In genomic region chr12:873954-874353, GRCh38 we compare ENCODE assay signal across 1 cellular context.
TF ChIP-seq lines count a peak whose summit lies in the region.

No MANE protein-coding gene starts in this region.

TF ChIP-seq in HEK293, 187 proteins besides CTCF, POLR2A, EP300 and RAD21 (continued from another document):
- TF ChIP-seq, protein P1, sequence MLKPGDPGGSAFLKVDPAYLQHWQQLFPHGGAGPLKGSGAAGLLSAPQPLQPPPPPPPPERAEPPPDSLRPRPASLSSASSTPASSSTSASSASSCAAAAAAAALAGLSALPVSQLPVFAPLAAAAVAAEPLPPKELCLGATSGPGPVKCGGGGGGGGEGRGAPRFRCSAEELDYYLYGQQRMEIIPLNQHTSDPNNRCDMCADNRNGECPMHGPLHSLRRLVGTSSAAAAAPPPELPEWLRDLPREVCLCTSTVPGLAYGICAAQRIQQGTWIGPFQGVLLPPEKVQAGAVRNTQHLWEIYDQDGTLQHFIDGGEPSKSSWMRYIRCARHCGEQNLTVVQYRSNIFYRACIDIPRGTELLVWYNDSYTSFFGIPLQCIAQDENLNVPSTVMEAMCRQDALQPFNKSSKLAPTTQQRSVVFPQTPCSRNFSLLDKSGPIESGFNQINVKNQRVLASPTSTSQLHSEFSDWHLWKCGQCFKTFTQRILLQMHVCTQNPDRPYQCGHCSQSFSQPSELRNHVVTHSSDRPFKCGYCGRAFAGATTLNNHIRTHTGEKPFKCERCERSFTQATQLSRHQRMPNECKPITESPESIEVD (tag by site-specific recombination; IDR thresholded peaks at IDR 0.05), result no peak
- TF ChIP-seq SETDB1 (IDR thresholded peaks at IDR 0.05; ENCODE audit: insufficient read length, low read length) (no peak), ZNF530 (tag by site-specific recombination; IDR thresholded peaks at IDR 0.05; ENCODE audit: low read depth) (no peak), ZNF362 (tag by site-specific recombination; IDR thresholded peaks at IDR 0.05) (peak; percentile 72; the same call in 1 of the 2 replicates), ZBTB8A (tag by site-specific recombination; IDR thresholded peaks at IDR 0.05) (no peak)
- TF ChIP-seq, protein P2, sequence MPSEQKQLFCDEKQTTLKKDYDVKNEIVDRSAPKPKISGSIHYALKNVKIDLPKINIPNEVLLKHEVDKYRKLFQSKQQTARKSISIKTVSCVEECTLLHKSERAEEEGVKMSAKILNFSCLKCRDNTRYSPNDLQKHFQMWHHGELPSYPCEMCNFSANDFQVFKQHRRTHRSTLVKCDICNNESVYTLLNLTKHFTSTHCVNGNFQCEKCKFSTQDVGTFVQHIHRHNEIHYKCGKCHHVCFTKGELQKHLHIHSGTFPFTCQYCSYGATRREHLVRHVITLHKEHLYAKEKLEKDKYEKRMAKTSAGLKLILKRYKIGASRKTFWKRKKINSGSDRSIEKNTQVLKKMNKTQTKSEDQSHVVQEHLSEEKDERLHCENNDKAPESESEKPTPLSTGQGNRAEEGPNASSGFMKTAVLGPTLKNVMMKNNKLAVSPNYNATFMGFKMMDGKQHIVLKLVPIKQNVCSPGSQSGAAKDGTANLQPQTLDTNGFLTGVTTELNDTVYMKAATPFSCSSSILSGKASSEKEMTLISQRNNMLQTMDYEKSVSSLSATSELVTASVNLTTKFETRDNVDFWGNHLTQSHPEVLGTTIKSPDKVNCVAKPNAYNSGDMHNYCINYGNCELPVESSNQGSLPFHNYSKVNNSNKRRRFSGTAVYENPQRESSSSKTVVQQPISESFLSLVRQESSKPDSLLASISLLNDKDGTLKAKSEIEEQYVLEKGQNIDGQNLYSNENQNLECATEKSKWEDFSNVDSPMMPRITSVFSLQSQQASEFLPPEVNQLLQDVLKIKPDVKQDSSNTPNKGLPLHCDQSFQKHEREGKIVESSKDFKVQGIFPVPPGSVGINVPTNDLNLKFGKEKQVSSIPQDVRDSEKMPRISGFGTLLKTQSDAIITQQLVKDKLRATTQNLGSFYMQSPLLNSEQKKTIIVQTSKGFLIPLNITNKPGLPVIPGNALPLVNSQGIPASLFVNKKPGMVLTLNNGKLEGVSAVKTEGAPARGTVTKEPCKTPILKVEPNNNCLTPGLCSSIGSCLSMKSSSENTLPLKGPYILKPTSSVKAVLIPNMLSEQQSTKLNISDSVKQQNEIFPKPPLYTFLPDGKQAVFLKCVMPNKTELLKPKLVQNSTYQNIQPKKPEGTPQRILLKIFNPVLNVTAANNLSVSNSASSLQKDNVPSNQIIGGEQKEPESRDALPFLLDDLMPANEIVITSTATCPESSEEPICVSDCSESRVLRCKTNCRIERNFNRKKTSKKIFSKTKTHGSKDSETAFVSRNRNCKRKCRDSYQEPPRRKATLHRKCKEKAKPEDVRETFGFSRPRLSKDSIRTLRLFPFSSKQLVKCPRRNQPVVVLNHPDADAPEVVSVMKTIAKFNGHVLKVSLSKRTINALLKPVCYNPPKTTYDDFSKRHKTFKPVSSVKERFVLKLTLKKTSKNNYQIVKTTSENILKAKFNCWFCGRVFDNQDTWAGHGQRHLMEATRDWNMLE (tag by site-specific recombination; conservative IDR thresholded peaks at IDR 0.05; ENCODE audit: low read depth), result no peak
